11 cellular contexts compared by ENCODE assay signal in genomic region chr21:43193651-43194302, GRCh38. TPM values are rescaled to one million over a fixed set of nuclear protein-coding genes. Genes with fewer than 3 reads are reported as not detected.
DNase-seq lines count a peak whose midpoint lies in the region; ATAC-seq, FAIRE-seq and TF ChIP-seq lines count a peak whose summit lies in the region.
"Had no signal": no experiment of that assay in that cellular context is flagged by ENCODE, and none has a peak within 500 bp of the region (broad histone marks: within the 10 kb centered on the region; RNA-seq: fewer than 3 reads in every experiment).

No MANE protein-coding gene starts in this region.

- ATAC-seq in left lung (peak; percentile 30), HG02884 (IDR thresholded peaks at IDR 0.05; ENCODE audit: unreplicated experiment) (no peak), GM18517 (IDR thresholded peaks at IDR 0.05; ENCODE audit: unreplicated experiment) (no peak)
- ATAC-seq: T-cell had no signal

- H3K36me3 Mint-ChIP-seq in astrocyte (ENCODE audit: low read depth, unreplicated experiment), result no peaks in the 10 kb centered on the region

- peak overlapping the region; percentile 57 for H3K4me2 ChIP-seq in astrocyte (ENCODE audit: low read length)

- H3K4me3 Mint-ChIP-seq in astrocyte (ENCODE audit: unreplicated experiment), result no peak overlapping the region
- H3K4me3 Mint-ChIP-seq: T-cell had no signal

- peaks cover 36% of the 10 kb centered on the region for H3K4me1 ChIP-seq in ACC112 (ENCODE audit: control insufficient read depth, insufficient read depth, low read length, unreplicated experiment)
- H3K4me1 ChIP-seq in astrocyte (ENCODE audit: insufficient read depth, low read length), result peaks cover 20% of the 10 kb centered on the region
- H3K4me1 ChIP-seq in left lung, result peaks cover 10 to 31% of the 10 kb centered on the region in 2 donors

- no peaks in the 10 kb centered on the region for H4K20me1 ChIP-seq in astrocyte (ENCODE audit: insufficient read depth, low read length)

- H2AFZ ChIP-seq in ACC112 (ENCODE audit: low read length, unreplicated experiment) (peak overlapping the region; percentile 56), astrocyte (ENCODE audit: low read depth, low read length) (peak overlapping the region; percentile 26)

- peaks cover 11% of the 10 kb centered on the region for H3K9me3 Mint-ChIP-seq in astrocyte (ENCODE audit: unreplicated experiment)

- peaks cover 20% of the 10 kb centered on the region for H3K27me3 Mint-ChIP-seq in astrocyte (ENCODE audit: low read depth, unreplicated experiment)

- H3K9me3 ChIP-seq in astrocyte (ENCODE audit: insufficient read depth, low read depth, low read length), result no peaks in the 10 kb centered on the region
- H3K9me3 ChIP-seq in left lung, result no peaks in the 10 kb centered on the region

- no peak for TF ChIP-seq CTCF in astrocyte (IDR thresholded peaks at IDR 0.05; ENCODE audit: insufficient read depth, low read depth, low read length)
- no peak for TF ChIP-seq CTCF in left lung (IDR thresholded peaks at IDR 0.05)

- H3K27ac Mint-ChIP-seq in astrocyte (ENCODE audit: unreplicated experiment), result no peak overlapping the region
- H3K27ac Mint-ChIP-seq: T-cell had no signal

- H3K27ac ChIP-seq in ACC112 (ENCODE audit: low read depth, low read length) (peak overlapping the region; percentile 51; the same call in 1 of the 2 replicates), astrocyte (ENCODE audit: low read depth, low read length) (peak overlapping the region; percentile 27), left lung (no peak overlapping the region)

- DNase-seq in HK-2 (ENCODE audit: unreplicated experiment), result peak; percentile 67
- DNase-seq in astrocyte (ENCODE audit: low read depth), result peak; percentile 76
- DNase-seq in left lung, result peak in 1 of 2 donors; percentile 34
- DNase-seq in NCI-H510A treated with DMSO at 0.1 percent for 48 hours (lab: John Stamatoyannopoulos, UW), result no peak
- DNase-seq in NCI-H2029 (lab: John Stamatoyannopoulos, UW), result no peak

- no peak for FAIRE-seq in astrocyte (lab: Jason Lieb, UNC)
- FAIRE-seq: G401.6 had no signal

- H3K4me3 ChIP-seq in ACC112 (ENCODE audit: low read depth, low read length) (no peak overlapping the region), astrocyte (ENCODE audit: insufficient read depth, low read depth, low read length) (no peak overlapping the region), left lung (no peak overlapping the region)

- H3K27me3 ChIP-seq in ACC112 (ENCODE audit: insufficient read depth, low read length) (no peaks in the 10 kb centered on the region), astrocyte (ENCODE audit: insufficient read depth, low read length) (peaks cover 18% of the 10 kb centered on the region), left lung (no peaks in the 10 kb centered on the region)

- H3K36me3 ChIP-seq in ACC112 (ENCODE audit: insufficient read depth, low read length) (no peaks in the 10 kb centered on the region), astrocyte (ENCODE audit: insufficient read depth, low read length) (no peaks in the 10 kb centered on the region), left lung (no peaks in the 10 kb centered on the region)

- peak overlapping the region; percentile 16 for H3K9ac ChIP-seq in astrocyte (ENCODE audit: low read length)

- no peaks in the 10 kb centered on the region for H3K79me2 ChIP-seq in ACC112 (ENCODE audit: control insufficient read depth, insufficient read depth, low read length, unreplicated experiment)
- H3K79me2 ChIP-seq in astrocyte (ENCODE audit: insufficient read depth, low read length), result no peaks in the 10 kb centered on the region

- peaks cover 31% of the 10 kb centered on the region for H3K4me1 Mint-ChIP-seq in astrocyte (ENCODE audit: low read depth, unreplicated experiment)

- intact Hi-C loops in left lung (cut with DNase I), result no loop called here

RNA-seq across cellular contexts. Expression of gene CRYAA, which starts 25.0 kb away (rescaled TPM):
- not detected in 2 replicates for total RNA-seq in astrocyte
- total RNA-seq in left lung, result not detected
- total RNA-seq: epithelial cell of proximal tubule, T-cell had no signal

Comparison
In these comparisons a context has a peak if more than half of its experiments do, and no peak if none do; other contexts are left out.
1. H3K27ac ChIP-seq: peak in ACC112 (single experiment) and astrocyte (single experiment); none in left lung (0 of 2).
2. DNase-seq: peak in HK-2 (single experiment) and astrocyte (single experiment); none in NCI-H510A treated with DMSO at 0.1 percent for 48 hours (single experiment) and NCI-H2029 (single experiment).